Comparison of ENCODE assay signal across 8 cellular contexts in genomic region chr10:22252801-22253577, GRCh38. TPM values are rescaled to one million over a fixed set of nuclear protein-coding genes. Genes with fewer than 3 reads are reported as not detected.
DNase-seq lines count a peak whose midpoint lies in the region; ATAC-seq and TF ChIP-seq lines count a peak whose summit lies in the region.

No MANE protein-coding gene starts in this region.

- no peaks in the 10 kb centered on the region for H3K9me2 ChIP-seq in hepatocyte (replicated peaks; ENCODE audit: insufficient read depth)

- no peaks in the 10 kb centered on the region for H3K79me2 ChIP-seq in hepatocyte

- peak overlapping the region; percentile 87 for H3K4me2 ChIP-seq in hepatocyte

- peak overlapping the region; percentile 45 for H3K4me3 ChIP-seq in NT2/D1 (ENCODE audit: insufficient read length, low read depth)
- peak overlapping the region; percentile 63 for H3K4me3 ChIP-seq in hepatocyte
- peak overlapping the region; percentile 90 for H3K4me3 ChIP-seq in rectal smooth muscle tissue (ENCODE audit: low read length)

- ATAC-seq in GM21737 (IDR thresholded peaks at IDR 0.05; ENCODE audit: unreplicated experiment) = peak; percentile 41

- DNase-seq in COLO668 (lab: John Stamatoyannopoulos, UW; ENCODE audit: unreplicated experiment) (peak; percentile 53), NT2/D1 (ENCODE audit: low read depth, low spot score) (no peak), amniotic epithelial cell (ENCODE audit: low read depth) (peak; percentile 11), hepatocyte (ENCODE audit: low spot score) (peak; percentile 15), DMS153 (lab: John Stamatoyannopoulos, UW) (no peak), GM19240 (ENCODE audit: insufficient read length, low spot score) (no peak)

- WGBS in hepatocyte (ENCODE audit: low lambda C conversion rate, missing lambda C conversion rate) = 7% methylated on average over 79 of the region's 80 CpGs

- peaks cover 59% of the 10 kb centered on the region for H3K27me3 ChIP-seq in NT2/D1 (ENCODE audit: insufficient read depth, insufficient read length)
- peaks cover 76% of the 10 kb centered on the region for H3K27me3 ChIP-seq in hepatocyte
- H3K27me3 ChIP-seq in rectal smooth muscle tissue (ENCODE audit: control insufficient read depth, insufficient read depth, low read length) = no peaks in the 10 kb centered on the region

- peak overlapping the region; percentile 58 for H3K9ac ChIP-seq in NT2/D1 (ENCODE audit: insufficient read length, low read depth)
- peak overlapping the region; percentile 90 for H3K9ac ChIP-seq in rectal smooth muscle tissue (ENCODE audit: low read length)

- no peaks in the 10 kb centered on the region for H3K4me1 ChIP-seq in NT2/D1 (ENCODE audit: insufficient read depth, insufficient read length)
- no peaks in the 10 kb centered on the region for H3K4me1 ChIP-seq in hepatocyte (ENCODE audit: insufficient read depth)
- H3K4me1 ChIP-seq in rectal smooth muscle tissue (ENCODE audit: control insufficient read depth, insufficient read depth, low read length) = no peaks in the 10 kb centered on the region

- H3K9me3 ChIP-seq in NT2/D1 (ENCODE audit: insufficient read depth, low read length) (no peaks in the 10 kb centered on the region), hepatocyte (ENCODE audit: low read depth) (no peaks in the 10 kb centered on the region)

- peak overlapping the region; percentile 89 for H2AFZ ChIP-seq in hepatocyte

- H3K36me3 ChIP-seq in NT2/D1 (ENCODE audit: insufficient read depth, insufficient read length, low read length) (no peaks in the 10 kb centered on the region), hepatocyte (replicated peaks; ENCODE audit: insufficient read depth, low read depth) (no peaks in the 10 kb centered on the region), rectal smooth muscle tissue (ENCODE audit: control insufficient read depth, insufficient read depth, low read length) (no peaks in the 10 kb centered on the region)

- no peaks in the 10 kb centered on the region for H4K20me1 ChIP-seq in hepatocyte (ENCODE audit: insufficient read depth, poor library complexity, severe bottlenecking)

- H3K27ac ChIP-seq in hepatocyte (no peak overlapping the region), rectal smooth muscle tissue (ENCODE audit: low read depth, low read length) (peak overlapping the region; percentile 97)

- no peak for TF ChIP-seq CTCF in hepatocyte (IDR thresholded peaks at IDR 0.05; ENCODE audit: poor library complexity)

RNA-seq across cellular contexts. Expression of gene EBLN1, which starts 35.2 kb away (rescaled TPM):
- not detected in 2 replicates for total RNA-seq in hepatocyte
- polyA plus RNA-seq in hepatocyte = not detected in 2 replicates

Comparison
In these comparisons a context has a peak if more than half of its experiments do, and no peak if none do; other contexts are left out.
1. DNase-seq: peak in COLO668 (single experiment), amniotic epithelial cell (single experiment) and hepatocyte (single experiment); none in NT2/D1 (single experiment), DMS153 (single experiment) and GM19240 (single experiment).
2. Peak in every context shown above with its lines, with median percentiles within 50 percentile points of each other: H3K4me3 ChIP-seq.